8 cellular contexts compared by ENCODE assay signal in genomic region chr6:55069132-55069781, GRCh38.
DNase-seq lines count a peak whose midpoint lies in the region; ATAC-seq and TF ChIP-seq lines count a peak whose summit lies in the region.

No MANE protein-coding gene starts in this region.

- no peaks in the 10 kb centered on the region for H3K36me3 ChIP-seq in PC-9 (ENCODE audit: low read depth)

- H3K27ac ChIP-seq in PC-9: no peak overlapping the region

- H3K36me3 Mint-ChIP-seq in CD14-positive monocyte: no peaks in the 10 kb centered on the region
- no peaks in the 10 kb centered on the region for H3K36me3 Mint-ChIP-seq in neural crest cell (ENCODE audit: low read depth)

- H3K27me3 ChIP-seq in PC-9 (ENCODE audit: insufficient read depth, low read depth): no peaks in the 10 kb centered on the region

- H3K9me3 Mint-ChIP-seq in CD14-positive monocyte: no peaks in the 10 kb centered on the region
- no peaks in the 10 kb centered on the region for H3K9me3 Mint-ChIP-seq in neural crest cell

- DNase-seq in CD14-positive monocyte (ENCODE audit: low spot score) (no peak), HFF-Myc (ENCODE audit: extremely low read depth, low read depth) (peak; percentile 26), PC-9 (peak in 1 of 2 experiments; percentile 18), epithelial cell of proximal tubule (ENCODE audit: low read depth) (peak; percentile 12), neural crest cell (ENCODE audit: low read depth, low spot score) (peak; percentile 26), COR-L47 (lab: John Stamatoyannopoulos, UW) (no peak), lower leg skin (ENCODE audit: low spot score in 2 of 2) (no peak)

- H3K27ac Mint-ChIP-seq in CD14-positive monocyte: no peak overlapping the region
- no peak overlapping the region for H3K27ac Mint-ChIP-seq in neural crest cell (ENCODE audit: unreplicated experiment)

- intact Hi-C loops in CD14-positive monocyte (cut with micrococcal nuclease): loop anchor here in 1 of 2 donors (5.0 kb wide), 2 partner anchors 352 to 1087 kb away; no protein-coding TSS in a partner anchor
- intact Hi-C loops in PC-9 (cut with micrococcal nuclease; ENCODE audit: unreplicated experiment): loop anchor here (2.0 kb wide), 2 partner anchors 350 to 1082 kb away; no protein-coding TSS in a partner anchor
- intact Hi-C loops in lower leg skin (cut with DNase I; ENCODE audit: low total_unique reads): loop anchor here (10.0 kb wide), 1 partner anchor 1084 kb away; no protein-coding TSS in a partner anchor

- no peak overlapping the region for H2AFZ ChIP-seq in PC-9

- H3K4me3 ChIP-seq in HFF-Myc (replicated peaks; ENCODE audit: low read depth, low read length) (no peak overlapping the region), PC-9 (no peak overlapping the region), epithelial cell of proximal tubule (ENCODE audit: low read depth, low read length) (no peak overlapping the region), lower leg skin (ENCODE audit: low read depth, poor library complexity, severe bottlenecking) (no peak overlapping the region)

- H3K9me2 ChIP-seq in PC-9 (ENCODE audit: insufficient read depth): no peaks in the 10 kb centered on the region

- no peaks in the 10 kb centered on the region for H4K20me1 ChIP-seq in PC-9 (ENCODE audit: insufficient read depth)

- H3K4me1 Mint-ChIP-seq in CD14-positive monocyte (no peaks in the 10 kb centered on the region), neural crest cell (no peaks in the 10 kb centered on the region)

- TF ChIP-seq CTCF in CD14-positive monocyte (IDR thresholded peaks at IDR 0.05): peak; percentile 85
- TF ChIP-seq CTCF in HFF-Myc (IDR thresholded peaks at IDR 0.05; ENCODE audit: low read depth, low read length, missing control alignments): peak; percentile 62
- peak; percentile 86 for TF ChIP-seq CTCF in PC-9 (conservative IDR thresholded peaks at IDR 0.05)
- TF ChIP-seq CTCF in epithelial cell of proximal tubule (conservative IDR thresholded peaks at IDR 0.05; ENCODE audit: low read depth, low read length): peak; percentile 81
- TF ChIP-seq CTCF in neural crest cell (conservative IDR thresholded peaks at IDR 0.05): peak; percentile 88
- TF ChIP-seq CTCF in lower leg skin (IDR thresholded peaks at IDR 0.05): no peak

- no peak for TF ChIP-seq POLR2A in lower leg skin (IDR thresholded peaks at IDR 0.05)

- H3K4me3 Mint-ChIP-seq in CD14-positive monocyte (no peak overlapping the region), neural crest cell (no peak overlapping the region)

- POLR2A ChIA-PET in PC-9 (lab: Charles Lee; ENCODE audit: unreplicated experiment): no interaction called here

- no peak for ATAC-seq in GM21529 (IDR thresholded peaks at IDR 0.05; ENCODE audit: unreplicated experiment)

- H3K4me2 ChIP-seq in PC-9: no peak overlapping the region

- H3K9me3 ChIP-seq in PC-9 (ENCODE audit: insufficient read depth, low read depth): no peaks in the 10 kb centered on the region

- BruUV-seq in PC-9 (replicated peaks; lab: Mats Ljungman, UMichigan): no TSS peak

- H3K4me1 ChIP-seq in PC-9 (replicated peaks; ENCODE audit: insufficient read depth): no peaks in the 10 kb centered on the region

- H3K79me2 ChIP-seq in PC-9 (ENCODE audit: low read depth): no peaks in the 10 kb centered on the region

- WGBS in lower leg skin, 2 donors: 20 to 30% methylated on average over 3 of the region's 3 CpGs

- peaks cover 0 to 3% (median 2%) of the 10 kb centered on the region in 3 donors for H3K27me3 Mint-ChIP-seq in CD14-positive monocyte (ENCODE audit: low read depth in 3 of 3)
- H3K27me3 Mint-ChIP-seq in neural crest cell (ENCODE audit: low read depth): no peaks in the 10 kb centered on the region

- CTCF ChIA-PET in PC-9 (lab: Charles Lee): interaction anchor here (1.6 kb wide), 1 partner anchor 351 kb away, joined by 8 read pairs; no protein-coding TSS in a partner anchor

- H3F3A ChIP-seq in PC-9 (ENCODE audit: insufficient read depth, low read depth): no peaks in the 10 kb centered on the region

Comparison
In these comparisons a context has a peak if more than half of its experiments do, and no peak if none do; other contexts are left out.
1. DNase-seq: peak in HFF-Myc (single experiment), epithelial cell of proximal tubule (single experiment) and neural crest cell (single experiment); none in CD14-positive monocyte (single experiment), COR-L47 (single experiment) and lower leg skin (0 of 2).
2. CTCF ChIP-seq: peak in CD14-positive monocyte (single experiment), HFF-Myc (single experiment), PC-9 (single experiment), epithelial cell of proximal tubule (single experiment) and neural crest cell (single experiment); none in lower leg skin (0 of 3).